Comparison of ENCODE assay signal across 28 cellular contexts in genomic region chr11:57095417-57095816, GRCh38.
DNase-seq lines count a peak whose midpoint lies in the region; ATAC-seq and TF ChIP-seq lines count a peak whose summit lies in the region.
"Had no signal": no experiment of that assay in that cellular context is flagged by ENCODE, and none has a peak within 500 bp of the region (broad histone marks: within the 10 kb centered on the region; RNA-seq: fewer than 3 reads in every experiment).

No MANE protein-coding gene starts in this region.

- H2AFZ ChIP-seq in MM.1S (ENCODE audit: low read length) (no peak overlapping the region), smooth muscle cell (ENCODE audit: low read depth) (no peak overlapping the region), PC-3 (ENCODE audit: low read length) (no peak overlapping the region)
- H2AFZ ChIP-seq: GM23248 had no signal

- POLR2A ChIA-PET in PC-3 (lab: Charles Lee; ENCODE audit: unreplicated experiment): no interaction called here

- CTCF ChIA-PET in PC-3 (lab: Charles Lee): no interaction called here

- no peak overlapping the region for H3K4me3 ChIP-seq in MM.1S (ENCODE audit: low read length)
- H3K4me3 ChIP-seq in smooth muscle cell: no peak overlapping the region
- H3K4me3 ChIP-seq in stomach: no peak overlapping the region
- H3K4me3 ChIP-seq in PC-3 (ENCODE audit: low read length): no peak overlapping the region
- H3K4me3 ChIP-seq: BLaER1, colonic mucosa, GM23248, heart left ventricle, lung, Peyer's patch, transverse colon had no signal

- no peaks in the 10 kb centered on the region for H3K36me3 ChIP-seq in MM.1S (replicated peaks; ENCODE audit: insufficient read depth, low read length)
- no peaks in the 10 kb centered on the region for H3K36me3 ChIP-seq in smooth muscle cell (ENCODE audit: low read depth)
- H3K36me3 ChIP-seq in stomach: no peaks in the 10 kb centered on the region
- no peaks in the 10 kb centered on the region for H3K36me3 ChIP-seq in PC-3 (ENCODE audit: low read depth, low read length)
- H3K36me3 ChIP-seq: BLaER1, colonic mucosa, heart left ventricle, Peyer's patch, transverse colon had no signal

- H3F3A ChIP-seq in MM.1S (ENCODE audit: insufficient read depth, low read length) (no peaks in the 10 kb centered on the region), smooth muscle cell (ENCODE audit: low read depth) (peaks cover 31% of the 10 kb centered on the region), PC-3 (ENCODE audit: low read length, unreplicated experiment) (no peaks in the 10 kb centered on the region)

- TF ChIP-seq CTCF in MM.1S (IDR thresholded peaks at IDR 0.05; ENCODE audit: low read length): no peak
- TF ChIP-seq CTCF in smooth muscle cell (IDR thresholded peaks at IDR 0.05; ENCODE audit: borderline replicate concordance, insufficient read depth, poor library complexity, severe bottlenecking): no peak
- TF ChIP-seq CTCF in stomach (IDR thresholded peaks at IDR 0.05): no peak
- TF ChIP-seq CTCF in PC-3 (conservative IDR thresholded peaks at IDR 0.05; ENCODE audit: low read depth, low read length): no peak

- H4K20me1 ChIP-seq in MM.1S (ENCODE audit: insufficient read depth, low read length) (no peaks in the 10 kb centered on the region), smooth muscle cell (ENCODE audit: low read depth) (no peaks in the 10 kb centered on the region), PC-3 (ENCODE audit: low read length) (no peaks in the 10 kb centered on the region)
- H4K20me1 ChIP-seq: BLaER1 had no signal

- ATAC-seq in GM18870 (IDR thresholded peaks at IDR 0.05; ENCODE audit: unreplicated experiment) (peak; percentile 50), PC-3 (no peak)
- ATAC-seq: heart left ventricle had no signal

- no TSS peak for BruUV-seq in PC-3 (replicated peaks; lab: Mats Ljungman, UMichigan)

- peak; percentile 29 for DNase-seq in MM.1S
- peak; percentile 75 for DNase-seq in SKM-1 treated with dmso at 0.1 percent for 144 hours (lab: John Stamatoyannopoulos, UW; ENCODE audit: unreplicated experiment)
- no peak for DNase-seq in smooth muscle cell (lab: John Stamatoyannopoulos, UW; ENCODE audit: unreplicated experiment)
- no peak for DNase-seq in NCI-H2171 treated with DMSO at 0.1 percent for 48 hours (lab: John Stamatoyannopoulos, UW)
- DNase-seq in stomach: no peak
- DNase-seq in PC-3: no peak
- DNase-seq: activated CD4-positive, alpha-beta memory T cell treated with anti-CD3 and anti-CD28 coated beads for 36 hours; activated CD4-positive, CD25-positive, alpha-beta regulatory T cell; activated CD8-positive, alpha-beta memory T cell treated with anti-CD3 and anti-CD28 coated beads, Interleukin-2, amount 50 U/mL, for 48 hours; amygdala; colonic mucosa; effector CD8-positive, alpha-beta T cell; GM23248; heart left ventricle; kidney glomerular epithelial cell; NCI-H1417 treated with DMSO at 0.1 percent for 48 hours; NCI-H2081 treated with DMSO at 0.1 percent for 48 hours; NCI-H446; NCI-H774; nephron progenitor cell; Peyer's patch; SIG-M5; stimulated activated CD4-positive, alpha-beta T cell treated with anti-CD3 and anti-CD28 coated beads, Interleukin-1b, Interleukin-23, amount 100 ng/mL, for 48 hours; stimulated activated CD8-positive, alpha-beta memory T cell treated with anti-CD3 and anti-CD28 coated beads, Interleukin-4, amount 100 ng/mL, for 48 hours; transverse colon had no signal

- TF ChIP-seq POLR2A in stomach (IDR thresholded peaks at IDR 0.05): no peak

- no peak overlapping the region for H3K9ac ChIP-seq in MM.1S (ENCODE audit: low read length)
- H3K9ac ChIP-seq in smooth muscle cell (ENCODE audit: low read depth): peak overlapping the region; percentile 1
- no peak overlapping the region for H3K9ac ChIP-seq in PC-3 (ENCODE audit: low read length)
- H3K9ac ChIP-seq: BLaER1, GM23248 had no signal

- H3K79me2 ChIP-seq in MM.1S (ENCODE audit: low read length): no peaks in the 10 kb centered on the region
- no peaks in the 10 kb centered on the region for H3K79me2 ChIP-seq in smooth muscle cell (ENCODE audit: low read depth)
- H3K79me2 ChIP-seq in PC-3 (ENCODE audit: low read length): no peaks in the 10 kb centered on the region

- H3K27ac ChIP-seq in MM.1S (ENCODE audit: low read length) (no peak overlapping the region), smooth muscle cell (ENCODE audit: low read depth) (peak overlapping the region; percentile 72), stomach (no peak overlapping the region), PC-3 (ENCODE audit: low read length) (no peak overlapping the region)
- H3K27ac ChIP-seq: BLaER1, colonic mucosa, GM23248, heart left ventricle, Peyer's patch, transverse colon had no signal

- H3K4me2 ChIP-seq in MM.1S (ENCODE audit: low read depth, low read length): no peak overlapping the region
- H3K4me2 ChIP-seq in smooth muscle cell: peak overlapping the region; percentile 34
- H3K4me2 ChIP-seq in PC-3 (ENCODE audit: low read length): no peak overlapping the region
- H3K4me2 ChIP-seq: BLaER1 had no signal

- intact Hi-C loops in stomach (cut with DNase I; ENCODE audit: low total_unique reads): no loop called here
- intact Hi-C loops in PC-3 (cut with micrococcal nuclease): no loop called here

- H3K27me3 ChIP-seq in MM.1S (replicated peaks; ENCODE audit: insufficient read depth, low read length) (no peaks in the 10 kb centered on the region), smooth muscle cell (ENCODE audit: low read depth) (no peaks in the 10 kb centered on the region), stomach (no peaks in the 10 kb centered on the region), PC-3 (ENCODE audit: low read length) (peaks cover 63% of the 10 kb centered on the region)
- H3K27me3 ChIP-seq: BLaER1, colonic mucosa, heart left ventricle, Peyer's patch, transverse colon had no signal

- H3K9me2 ChIP-seq in MM.1S (replicated peaks; ENCODE audit: insufficient read depth, low read length) (no peaks in the 10 kb centered on the region), PC-3 (replicated peaks; ENCODE audit: low read length) (no peaks in the 10 kb centered on the region)

- H3K4me1 ChIP-seq in MM.1S (ENCODE audit: low read length) (no peaks in the 10 kb centered on the region), smooth muscle cell (ENCODE audit: low read depth) (peaks cover 5% of the 10 kb centered on the region), stomach (peaks cover 0 to 4% (median 1%) of the 10 kb centered on the region in 4 donors), PC-3 (ENCODE audit: insufficient read depth, low read length) (no peaks in the 10 kb centered on the region)
- H3K4me1 ChIP-seq: colonic mucosa, Peyer's patch, transverse colon had no signal

- H3K9me3 ChIP-seq in MM.1S (replicated peaks; ENCODE audit: insufficient read depth, low read length) (no peaks in the 10 kb centered on the region), smooth muscle cell (replicated peaks; ENCODE audit: low read depth) (no peaks in the 10 kb centered on the region), stomach (no peaks in the 10 kb centered on the region), PC-3 (ENCODE audit: low read length) (no peaks in the 10 kb centered on the region)
- H3K9me3 ChIP-seq: BLaER1, colonic mucosa, heart left ventricle, Peyer's patch, transverse colon had no signal

- WGBS in smooth muscle cell (ENCODE audit: low lambda C conversion rate): 53% methylated on average over 3 of the region's 3 CpGs
- 69 to 75% (median 72%) methylated on average over 3 of the region's 3 CpGs for WGBS in stomach, 5 donors

- TF ChIP-seq EP300 in stomach (IDR thresholded peaks at IDR 0.05): no peak

Comparison
In these comparisons a context has a peak if more than half of its experiments do, and no peak if none do; other contexts are left out.
1. DNase-seq: peak in MM.1S (single experiment) and SKM-1 treated with dmso at 0.1 percent for 144 hours (single experiment); none in smooth muscle cell (single experiment), NCI-H2171 treated with DMSO at 0.1 percent for 48 hours (single experiment), stomach (single experiment) and PC-3 (single experiment).